In genomic region chr5:115838885-115839518, GRCh38 we compare ENCODE assay signal across 8 cellular contexts. TPM values are rescaled to one million over a fixed set of nuclear protein-coding genes. Genes with fewer than 3 reads are reported as not detected.
DNase-seq lines count a peak whose midpoint lies in the region; ATAC-seq and TF ChIP-seq lines count a peak whose summit lies in the region.

No MANE protein-coding gene starts in this region.

- peak; percentile 88 for TF ChIP-seq CTCF in 22Rv1 (IDR thresholded peaks at IDR 0.05)
- peak; percentile 36 for TF ChIP-seq CTCF in astrocyte of the cerebellum (IDR thresholded peaks at IDR 0.05; ENCODE audit: low read depth, low read length, missing control alignments)
- TF ChIP-seq CTCF in transverse colon (IDR thresholded peaks at IDR 0.05), result peak; percentile 51 to 59 (median 53)

- H3K36me3 ChIP-seq in transverse colon, result peaks cover 0 to 36% (median 12%) of the 10 kb centered on the region in 4 donors

- WGBS in transverse colon (ENCODE audit: low coverage in 1 of 2), 2 donors, result 29 to 42% methylated on average over 4 to 10 of the region's 10 CpGs

- intact Hi-C loops in transverse colon (cut with DNase I; ENCODE audit: low total_unique reads), result no loop called here

- H3K27ac ChIP-seq in 22Rv1, result peak overlapping the region; percentile 76
- H3K27ac ChIP-seq in transverse colon, result peak overlapping the region in 1 of 4 donors; percentile 9

- H3K27me3 ChIP-seq in transverse colon, result no peaks in the 10 kb centered on the region

- TF ChIP-seq EP300 in transverse colon (IDR thresholded peaks at IDR 0.05; ENCODE audit: low read depth), result no peak

- peaks cover 28 to 41% (median 34%) of the 10 kb centered on the region in 4 donors for H3K4me1 ChIP-seq in transverse colon

- peak; percentile 17 for ATAC-seq in HG02981 (IDR thresholded peaks at IDR 0.05; ENCODE audit: unreplicated experiment)

- no peaks in the 10 kb centered on the region for H3K9me3 ChIP-seq in transverse colon

- H3K4me3 ChIP-seq in astrocyte of the cerebellum (ENCODE audit: low read depth, low read length) (peak overlapping the region; percentile 13), transverse colon (peak overlapping the region in 1 of 4 donors; percentile 78)

- DNase-seq in DMS53 treated with DMSO at 0.1 percent for 48 hours (lab: John Stamatoyannopoulos, UW; ENCODE audit: unreplicated experiment) (peak; percentile 63), NOMO-1 (lab: John Stamatoyannopoulos, UW; ENCODE audit: unreplicated experiment in 2 of 2) (peak; percentile 48 to 63), astrocyte of the cerebellum (ENCODE audit: low read depth) (no peak), kidney tubule cell (ENCODE audit: low spot score) (peak; percentile 59), transverse colon (peak; percentile 8), GOT3 (lab: John Stamatoyannopoulos, UW) (no peak)

- no peak for TF ChIP-seq POLR2A in transverse colon (IDR thresholded peaks at IDR 0.05)

- in situ Hi-C loops in astrocyte of the cerebellum (cut with HindIII; ENCODE audit: low sequenced_read_pairs), result no loop called here
- in situ Hi-C loops in transverse colon (cut with MboI; ENCODE audit: low pct_ligation_motif_present in 1 of 4, low pct_unique_long_range_greater_than_20kb in 1 of 4, low sequenced_read_pairs in 3 of 4), result loop anchor here in 3 of 4 donors (10.0 to 25.0 kb wide), 3 partner anchors 214 to 527 kb away; partner anchors contain the start of gene TMED7 (in 1 of the 3)

RNA-seq across cellular contexts. Expression of gene ATG12, which starts 2.4 kb away (rescaled TPM):
- total RNA-seq in transverse colon, result 10 to 100 TPM; 18.7 to 51.3 (median 31.4) TPM

RNA-seq across cellular contexts. Expression of gene AP3S1, which starts 2.7 kb away (rescaled TPM):
- total RNA-seq in transverse colon, result 100 to 1,000 TPM in 1 of 4 donors, 10 to 100 TPM in 3; 54.2 to 258 (median 65.7) TPM

RNA-seq across cellular contexts. Expression of gene CDO1, which starts 22.5 kb away (rescaled TPM):
- total RNA-seq in transverse colon, result 10 to 100 TPM in 1 of 4 donors, 1 to 10 TPM in 1, under 1 TPM in 1, not detected in 1; 0.40 to 10.4 (median 4.4) TPM

Comparison
In these comparisons a context has a peak if more than half of its experiments do, and no peak if none do; other contexts are left out.
1. CTCF ChIP-seq: peak in every context shown above with its lines; median percentile 88 in 22Rv1; 53 in transverse colon; 36 in astrocyte of the cerebellum.
2. DNase-seq: peak in DMS53 treated with DMSO at 0.1 percent for 48 hours (single experiment), NOMO-1 (2 of 2), kidney tubule cell (single experiment) and transverse colon (single experiment); none in astrocyte of the cerebellum (single experiment) and GOT3 (single experiment).